ENCODE assay signal across 10 cellular contexts in genomic region chr20:62952373-62953166, GRCh38. TPM values are rescaled to one million over a fixed set of nuclear protein-coding genes. Genes with fewer than 3 reads are reported as not detected.
DNase-seq lines count a peak whose midpoint lies in the region; ATAC-seq and TF ChIP-seq lines count a peak whose summit lies in the region.
"Had no signal": no experiment of that assay in that cellular context is flagged by ENCODE, and none has a peak within 500 bp of the region (broad histone marks: within the 10 kb centered on the region; RNA-seq: fewer than 3 reads in every experiment).

A gene with protein sequence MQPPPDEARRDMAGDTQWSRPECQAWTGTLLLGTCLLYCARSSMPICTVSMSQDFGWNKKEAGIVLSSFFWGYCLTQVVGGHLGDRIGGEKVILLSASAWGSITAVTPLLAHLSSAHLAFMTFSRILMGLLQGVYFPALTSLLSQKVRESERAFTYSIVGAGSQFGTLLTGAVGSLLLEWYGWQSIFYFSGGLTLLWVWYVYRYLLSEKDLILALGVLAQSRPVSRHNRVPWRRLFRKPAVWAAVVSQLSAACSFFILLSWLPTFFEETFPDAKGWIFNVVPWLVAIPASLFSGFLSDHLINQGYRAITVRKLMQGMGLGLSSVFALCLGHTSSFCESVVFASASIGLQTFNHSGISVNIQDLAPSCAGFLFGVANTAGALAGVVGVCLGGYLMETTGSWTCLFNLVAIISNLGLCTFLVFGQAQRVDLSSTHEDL (plus strand): TSS chr20:62952709. CDS start chr20:62952831, 122 bp downstream.

- H3K27me3 Mint-ChIP-seq in endodermal cell (ENCODE audit: insufficient read depth): no peaks in the 10 kb centered on the region

- H3K36me3 Mint-ChIP-seq in endodermal cell (ENCODE audit: low read depth): peaks cover 30% of the 10 kb centered on the region

- no peaks in the 10 kb centered on the region for H3K27me3 ChIP-seq in endodermal cell (ENCODE audit: control insufficient read depth, insufficient read depth, low read length, poor library complexity, severe bottlenecking)
- no peaks in the 10 kb centered on the region for H3K27me3 ChIP-seq in mononuclear cell (ENCODE audit: insufficient read depth, low read length)
- H3K27me3 ChIP-seq in transverse colon: no peaks in the 10 kb centered on the region

- no peak within 1 kb of the TSS for H3K9ac ChIP-seq in endodermal cell (ENCODE audit: extremely low read depth, low read length, poor library complexity, severe bottlenecking)

- H3K4me3 ChIP-seq in endodermal cell (ENCODE audit: low read length) (no peak within 1 kb of the TSS), mononuclear cell (ENCODE audit: low read length) (peak within 1 kb of the TSS; percentile 19), transverse colon (peak within 1 kb of the TSS; percentile 14 to 40 (median 25))

- H3K36me3 ChIP-seq in endodermal cell (ENCODE audit: control insufficient read depth, insufficient read depth, low read length): peaks cover 31% of the 10 kb centered on the region
- no peaks in the 10 kb centered on the region for H3K36me3 ChIP-seq in transverse colon

- 36% methylated on average over 7 to 30 of the region's 40 CpGs for WGBS in endodermal cell (ENCODE audit: insufficient coverage in 1 of 2, insufficient read length in 1 of 2), 2 experiments
- 10% methylated on average over 32 of the region's 40 CpGs; no CpG with 5 or more reads in 1 of the 2 donors for WGBS in transverse colon (ENCODE audit: low coverage in 1 of 2), 2 donors

- H3K4me1 ChIP-seq in endodermal cell (ENCODE audit: control insufficient read depth, insufficient read depth, low read length) (peaks cover 11% of the 10 kb centered on the region), mononuclear cell (ENCODE audit: insufficient read depth, low read length) (peaks cover 37% of the 10 kb centered on the region), transverse colon (peaks cover 22 to 45% (median 42%) of the 10 kb centered on the region in 4 donors)

- peak; percentile 53 for TF ChIP-seq POLR2A in transverse colon (IDR thresholded peaks at IDR 0.05)

- TF ChIP-seq CTCF in endodermal cell (conservative IDR thresholded peaks at IDR 0.05) (peak; percentile 32), transverse colon (IDR thresholded peaks at IDR 0.05) (peak in 1 of 5 experiments; percentile 46)

- peak; percentile 66 for DNase-seq in activated CD4-positive, alpha-beta T cell treated with anti-CD3 and anti-CD28 coated beads for 48 hours
- DNase-seq in activated CD4-positive, alpha-beta T cell treated with anti-CD3 and anti-CD28 coated beads, Interleukin-2, amount 50 U/mL, for 1 hour: no peak
- peak; percentile 83 for DNase-seq in UCSD-AML1 (lab: John Stamatoyannopoulos, UW; ENCODE audit: unreplicated experiment)
- peak; percentile 92 for DNase-seq in endodermal cell
- DNase-seq in transverse colon: peak; percentile 94
- DNase-seq in kidney glomerular epithelial cell (lab: John Stamatoyannopoulos, UW): no peak

- intact Hi-C loops in transverse colon (cut with DNase I; ENCODE audit: low total_unique reads): no loop called here

- peaks cover 11% of the 10 kb centered on the region for H3K9me3 ChIP-seq in endodermal cell (ENCODE audit: control insufficient read depth, low read length)
- no peaks in the 10 kb centered on the region for H3K9me3 ChIP-seq in mononuclear cell (ENCODE audit: low read depth, low read length)
- no peaks in the 10 kb centered on the region for H3K9me3 ChIP-seq in transverse colon

- peaks cover 16% of the 10 kb centered on the region for H3K4me1 Mint-ChIP-seq in endodermal cell

- H3K9me3 Mint-ChIP-seq in endodermal cell: no peaks in the 10 kb centered on the region
- H3K9me3 Mint-ChIP-seq: nephron had no signal

- H3K4me3 Mint-ChIP-seq in endodermal cell: peak within 1 kb of the TSS; percentile 43

- H3K27ac ChIP-seq in endodermal cell (ENCODE audit: low read depth, low read length) (no peak within 1 kb of the TSS), transverse colon (peak within 1 kb of the TSS; percentile 87 to 92 (median 90))
- H3K27ac ChIP-seq: C4-2B had no signal

- TF ChIP-seq EP300 in transverse colon (IDR thresholded peaks at IDR 0.05; ENCODE audit: low read depth): no peak

- in situ Hi-C loops in transverse colon (cut with MboI; ENCODE audit: low pct_ligation_motif_present in 1 of 4, low pct_unique_long_range_greater_than_20kb in 1 of 4, low sequenced_read_pairs in 3 of 4): no loop called here

- ATAC-seq in HG03108 (IDR thresholded peaks at IDR 0.05; ENCODE audit: unreplicated experiment): peak; percentile 50

- H3K27ac Mint-ChIP-seq in endodermal cell: no peak within 1 kb of the TSS

RNA-seq across cellular contexts. Expression of the gene that starts here (rescaled TPM):
- total RNA-seq in endodermal cell (10 to 100 TPM in 1 of 2 donors, 1 to 10 TPM in 1; 8.9 to 10.2 TPM), mononuclear cell (2.0 TPM), transverse colon (10 to 100 TPM in 1 of 4 donors, 1 to 10 TPM in 3; 2.8 to 32.9 (median 4.6) TPM)
- polyA plus RNA-seq in endodermal cell (2013, experiment 1 of 2): 3.2 TPM
- 3.4 TPM for polyA plus RNA-seq in endodermal cell (2013, experiment 2 of 2)

Comparison
In these comparisons a context has a peak if more than half of its experiments do, and no peak if none do; other contexts are left out.
1. DNase-seq: peak in activated CD4-positive, alpha-beta T cell treated with anti-CD3 and anti-CD28 coated beads for 48 hours (single experiment), UCSD-AML1 (single experiment), endodermal cell (single experiment) and transverse colon (single experiment); none in activated CD4-positive, alpha-beta T cell treated with anti-CD3 and anti-CD28 coated beads, Interleukin-2, amount 50 U/mL, for 1 hour (single experiment) and kidney glomerular epithelial cell (single experiment).